Comparison of ENCODE assay signal across 8 cellular contexts in the genomic region with DNA sequence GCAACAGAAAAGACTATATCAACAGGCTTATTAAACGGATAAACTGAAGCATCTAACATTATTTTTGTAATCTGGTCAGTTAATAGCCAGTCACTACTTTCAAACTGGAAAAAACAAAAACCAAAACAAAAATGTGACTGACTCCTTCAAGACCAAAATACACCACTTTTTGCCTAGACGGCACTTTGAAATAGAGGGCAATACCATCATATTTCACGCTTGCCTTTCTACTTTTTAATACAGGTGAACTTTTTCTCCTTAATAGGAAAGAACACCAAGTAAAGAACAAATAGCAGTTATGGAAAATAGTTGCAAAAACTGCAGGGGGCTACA. TPM values are rescaled to one million over a fixed set of nuclear protein-coding genes. Genes with fewer than 3 reads are reported as not detected.
DNase-seq lines count a peak whose midpoint lies in the region; ATAC-seq, FAIRE-seq and TF ChIP-seq lines count a peak whose summit lies in the region.

No MANE protein-coding gene starts in this region.

- ATAC-seq in GM21515 (IDR thresholded peaks at IDR 0.05; ENCODE audit: unreplicated experiment) (no peak), GM21737 (IDR thresholded peaks at IDR 0.05; ENCODE audit: unreplicated experiment) (no peak)

- FAIRE-seq in D721Med (lab: Jason Lieb, UNC): no peak

- H3K36me3 ChIP-seq in DOHH2 (ENCODE audit: control insufficient read depth, low read length): peaks cover 29% of the 10 kb centered on the region
- H3K36me3 ChIP-seq in MM.1S (replicated peaks; ENCODE audit: insufficient read depth, low read length): 0 out of 2 replicates have a peak, but pooled peaks cover 2% of the 10 kb centered on the region
- no peaks in the 10 kb centered on the region for H3K36me3 ChIP-seq in endocrine pancreas (ENCODE audit: control insufficient read depth, insufficient read depth, low read length)
- H3K36me3 ChIP-seq in osteoblast (ENCODE audit: insufficient read depth, low read length): peaks cover 9% of the 10 kb centered on the region

- H3K4me1 ChIP-seq in DOHH2 (ENCODE audit: control insufficient read depth, low read length): peaks cover 23% of the 10 kb centered on the region
- H3K4me1 ChIP-seq in MM.1S (ENCODE audit: low read length): peaks cover 19% of the 10 kb centered on the region
- peaks cover 23% of the 10 kb centered on the region for H3K4me1 ChIP-seq in endocrine pancreas (ENCODE audit: control insufficient read depth, insufficient read depth, low read length)
- peaks cover 13% of the 10 kb centered on the region for H3K4me1 ChIP-seq in osteoblast (ENCODE audit: insufficient read depth, low read length)

- H3K27ac ChIP-seq in DOHH2 (ENCODE audit: low read depth, low read length) (peak overlapping the region; percentile 15; the same call in 1 of the 2 replicates), MM.1S (ENCODE audit: low read length) (no peak overlapping the region; the same call in 1 of the 2 replicates), osteoblast (ENCODE audit: low read depth, low read length) (peak overlapping the region; percentile 84)

- H3K79me2 ChIP-seq in DOHH2 (ENCODE audit: control insufficient read depth, low read length) (peaks cover 55% of the 10 kb centered on the region), MM.1S (ENCODE audit: low read length) (peaks cover 32% of the 10 kb centered on the region), osteoblast (ENCODE audit: insufficient read depth, low read length) (peaks cover 27% of the 10 kb centered on the region)

- peak overlapping the region; percentile 73 for H3K4me2 ChIP-seq in DOHH2 (ENCODE audit: low read length)
- peak overlapping the region; percentile 61 for H3K4me2 ChIP-seq in MM.1S (ENCODE audit: low read depth, low read length)
- H3K4me2 ChIP-seq in osteoblast (ENCODE audit: insufficient read depth, low read length): peak overlapping the region; percentile 92

- peak overlapping the region; percentile 83 for H2AFZ ChIP-seq in MM.1S (ENCODE audit: low read length)
- H2AFZ ChIP-seq in osteoblast (ENCODE audit: low read length): peak overlapping the region; percentile 93

- H3K27me3 ChIP-seq in DOHH2 (ENCODE audit: control insufficient read depth, low read length) (no peaks in the 10 kb centered on the region), MM.1S (replicated peaks; ENCODE audit: insufficient read depth, low read length) (no peaks in the 10 kb centered on the region), endocrine pancreas (ENCODE audit: control insufficient read depth, insufficient read depth, low read length) (no peaks in the 10 kb centered on the region), osteoblast (ENCODE audit: insufficient read depth, low read length) (no peaks in the 10 kb centered on the region)

- DNase-seq in MM.1S (no peak), osteoblast (ENCODE audit: insufficient read length, low spot score, missing footprints) (no peak), C1 segment of cervical spinal cord (lab: John Stamatoyannopoulos, UW) (no peak), D721Med (ENCODE audit: insufficient read length, low spot score) (no peak)

- no peak for TF ChIP-seq CTCF in DOHH2 (IDR thresholded peaks at IDR 0.05; ENCODE audit: low read depth, low read length, poor library complexity, severe bottlenecking)
- no peak for TF ChIP-seq CTCF in MM.1S (IDR thresholded peaks at IDR 0.05; ENCODE audit: low read length)
- TF ChIP-seq CTCF in osteoblast (IDR thresholded peaks at IDR 0.05; ENCODE audit: extremely low read depth, low read depth, low read length): no peak
- no peak for TF ChIP-seq CTCF in D721Med (IDR thresholded peaks at IDR 0.05; ENCODE audit: insufficient read depth, missing control alignments)

- H3K9ac ChIP-seq in MM.1S (ENCODE audit: low read length): peak overlapping the region; percentile 81
- peak overlapping the region; percentile 73 for H3K9ac ChIP-seq in endocrine pancreas (ENCODE audit: control insufficient read depth, insufficient read depth, low read length)

- no peaks in the 10 kb centered on the region for H3K9me2 ChIP-seq in DOHH2 (replicated peaks; ENCODE audit: control insufficient read depth, low read length)
- no peaks in the 10 kb centered on the region for H3K9me2 ChIP-seq in MM.1S (replicated peaks; ENCODE audit: insufficient read depth, low read length)

- H3K4me3 ChIP-seq in DOHH2 (ENCODE audit: low read length): peak overlapping the region; percentile 76
- peak overlapping the region; percentile 85 for H3K4me3 ChIP-seq in MM.1S (ENCODE audit: low read length)
- peak overlapping the region; percentile 96 for H3K4me3 ChIP-seq in endocrine pancreas (ENCODE audit: control insufficient read depth, insufficient read depth, low read length)
- peak overlapping the region; percentile 88 for H3K4me3 ChIP-seq in osteoblast (ENCODE audit: insufficient read depth, low read length)

- H3K9me3 ChIP-seq in DOHH2 (ENCODE audit: control insufficient read depth, insufficient read depth, low read length) (no peaks in the 10 kb centered on the region), MM.1S (replicated peaks; ENCODE audit: insufficient read depth, low read length) (no peaks in the 10 kb centered on the region), endocrine pancreas (ENCODE audit: control insufficient read depth, low read length) (no peaks in the 10 kb centered on the region), osteoblast (ENCODE audit: low read depth, low read length) (no peaks in the 10 kb centered on the region)

- H4K20me1 ChIP-seq in DOHH2 (ENCODE audit: control insufficient read depth, insufficient read depth, low read depth, low read length) (no peaks in the 10 kb centered on the region), MM.1S (ENCODE audit: insufficient read depth, low read length) (no peaks in the 10 kb centered on the region), osteoblast (ENCODE audit: insufficient read depth, low read length) (no peaks in the 10 kb centered on the region)

- H3F3A ChIP-seq in DOHH2 (ENCODE audit: control insufficient read depth, insufficient read depth) (no peaks in the 10 kb centered on the region), MM.1S (ENCODE audit: insufficient read depth, low read length) (no peaks in the 10 kb centered on the region)

RNA-seq across cellular contexts. Expression of a gene that starts 0.6 kb away (rescaled TPM):
- total RNA-seq in osteoblast: 34.5 and 43.8 TPM in 2 replicates

RNA-seq across cellular contexts. Expression of a gene that starts 59.7 kb away (rescaled TPM):
- 4.1 and 5.8 TPM in 2 replicates for total RNA-seq in osteoblast
